Comparison of ENCODE assay signal across 23 cellular contexts in genomic region chr2:173843526-173843925, GRCh38.
"Had no signal": no experiment of that assay in that cellular context is flagged by ENCODE, and none has a peak within 500 bp of the region (broad histone marks: within the 10 kb centered on the region; RNA-seq: fewer than 3 reads in every experiment).

No MANE protein-coding gene starts in this region.

- H3K27ac Mint-ChIP-seq: IgD-negative memory B cell had no signal

- H3K4me1 ChIP-seq: SJCRH30 had no signal

- ATAC-seq: K562, Panc1, PC-3, Right ventricle myocardium inferior, SK-N-SH treated with all-trans-retinoic acid at 6 μM for 48 hours had no signal

- H3K4me2 ChIP-seq: KMS-11 had no signal

- DNase-seq: Kasumi-1, MM.1S, NCI-H1092 treated with DMSO at 0.1 percent for 48 hours, NCI-H1436, NCI-H187, NCI-H2029, NCI-H2081 treated with DMSO at 0.1 percent for 48 hours, NCI-H345, NCI-H446 treated with DMSO at 0.1 percent for 48 hours, NCI-H524, NCI-H526 treated with DMSO at 0.1 percent for 48 hours, NCI-H774, PC-3, SHP77 treated with DMSO at 0.1 percent for 48 hours, SJCRH30 had no signal

- H3K4me3 Mint-ChIP-seq: IgD-negative memory B cell had no signal

- H3K9me3 ChIP-seq: SJCRH30 had no signal

- FAIRE-seq: HTR-8/SVneo, K562 had no signal

- H3K27me3 ChIP-seq: SJCRH30 had no signal

- H3K9ac ChIP-seq: KMS-11 had no signal

- H3K4me1 Mint-ChIP-seq: IgD-negative memory B cell had no signal

- H3K27ac ChIP-seq: HL-60, KMS-11, SJCRH30 had no signal

- H3K4me3 ChIP-seq: K562, SJCRH30 had no signal

- H3K36me3 ChIP-seq: SJCRH30 had no signal
